In genomic region chr9:35666045-35666444, GRCh38 we compare ENCODE assay signal across 11 cellular contexts. TPM values are rescaled to one million over a fixed set of nuclear protein-coding genes. Genes with fewer than 3 reads are reported as not detected.
DNase-seq lines count a peak whose midpoint lies in the region; ATAC-seq, FAIRE-seq and TF ChIP-seq lines count a peak whose summit lies in the region.
"Had no signal": no experiment of that assay in that cellular context is flagged by ENCODE, and none has a peak within 500 bp of the region (broad histone marks: within the 10 kb centered on the region; RNA-seq: fewer than 3 reads in every experiment).

No MANE protein-coding gene starts in this region.

- no peak overlapping the region for H3K4me3 ChIP-seq in CD8-positive, alpha-beta T cell (ENCODE audit: low read depth, low read length)
- H3K4me3 ChIP-seq in KMS-11 (IDR thresholded peaks at IDR 0.05; ENCODE audit: insufficient read depth, low read depth, low read length) (no peak overlapping the region), astrocyte (ENCODE audit: insufficient read depth, low read depth, low read length) (no peak overlapping the region), suprapubic skin (no peak overlapping the region)

- H3K4me2 ChIP-seq in KMS-11 (0 out of 2 replicates have a peak overlapping the region, but pooled peaks have one; percentile 25), astrocyte (ENCODE audit: low read length) (no peak overlapping the region)

- H3K36me3 Mint-ChIP-seq in CD8-positive, alpha-beta T cell = peaks cover 6% of the 10 kb centered on the region
- peaks cover 1% of the 10 kb centered on the region for H3K36me3 Mint-ChIP-seq in astrocyte (ENCODE audit: low read depth, unreplicated experiment)
- no peaks in the 10 kb centered on the region for H3K36me3 Mint-ChIP-seq in natural killer cell treated with Interleukin-12 subunit alpha and Interleukin-12 subunit beta and Interleukin-15 and Interleukin-18, amount 100 ng/mL, for 72 hours

- WGBS in suprapubic skin = 76% methylated on average over 1 of the region's 1 CpG

- no peak overlapping the region for H2AFZ ChIP-seq in KMS-11 (ENCODE audit: low read depth)
- H2AFZ ChIP-seq in astrocyte (ENCODE audit: low read depth, low read length) = no peak overlapping the region

- no peak for FAIRE-seq in astrocyte (lab: Jason Lieb, UNC)
- no peak for FAIRE-seq in GM19239 (lab: Jason Lieb, UNC)

- POLR2A ChIA-PET in CD8-positive, alpha-beta T cell (lab: Charles Lee) = interaction anchor here (1.0 to 3.0 kb wide), 3 partner anchors 8 to 18 kb away, joined by 3 to 34 read pairs (median 6); partner anchors contain the start of genes CCDC107 and RMRP

- H3K27me3 Mint-ChIP-seq in CD8-positive, alpha-beta T cell (ENCODE audit: low read depth) = no peaks in the 10 kb centered on the region
- peaks cover 2% of the 10 kb centered on the region for H3K27me3 Mint-ChIP-seq in astrocyte (ENCODE audit: low read depth, unreplicated experiment)
- no peaks in the 10 kb centered on the region for H3K27me3 Mint-ChIP-seq in natural killer cell treated with Interleukin-12 subunit alpha and Interleukin-12 subunit beta and Interleukin-15 and Interleukin-18, amount 100 ng/mL, for 72 hours

- intact Hi-C loops in CD8-positive, alpha-beta T cell (cut with DNase I, micrococcal nuclease) = no loop called here

- H3K9me3 ChIP-seq in CD8-positive, alpha-beta T cell (ENCODE audit: low read length) = no peaks in the 10 kb centered on the region
- H3K9me3 ChIP-seq in astrocyte (ENCODE audit: insufficient read depth, low read depth, low read length) = no peaks in the 10 kb centered on the region
- no peaks in the 10 kb centered on the region for H3K9me3 ChIP-seq in suprapubic skin
- H3K9me3 ChIP-seq: SJSA1 had no signal

- no peak for TF ChIP-seq POLR2A in suprapubic skin (IDR thresholded peaks at IDR 0.05)

- H3K27ac Mint-ChIP-seq in CD8-positive, alpha-beta T cell = no peak overlapping the region
- no peak overlapping the region for H3K27ac Mint-ChIP-seq in astrocyte (ENCODE audit: unreplicated experiment)
- H3K27ac Mint-ChIP-seq in natural killer cell treated with Interleukin-12 subunit alpha and Interleukin-12 subunit beta and Interleukin-15 and Interleukin-18, amount 100 ng/mL, for 72 hours = no peak overlapping the region

- TF ChIP-seq EP300 in suprapubic skin (IDR thresholded peaks at IDR 0.05) = no peak

- CTCF ChIA-PET in CD8-positive, alpha-beta T cell (lab: Charles Lee) = interaction anchor here (1.0 to 14.4 kb wide), 6 partner anchors 9 to 159 kb away, joined by 3 to 193 read pairs (median 4); partner anchors contain the start of gene TPM2

- peak overlapping the region; percentile 26 for H3K4me3 Mint-ChIP-seq in CD8-positive, alpha-beta T cell
- peak overlapping the region; percentile 80 for H3K4me3 Mint-ChIP-seq in astrocyte (ENCODE audit: unreplicated experiment)
- H3K4me3 Mint-ChIP-seq in natural killer cell treated with Interleukin-12 subunit alpha and Interleukin-12 subunit beta and Interleukin-15 and Interleukin-18, amount 100 ng/mL, for 72 hours = peak overlapping the region; percentile 88

- H4K20me1 ChIP-seq in KMS-11 (ENCODE audit: insufficient read depth) = no peaks in the 10 kb centered on the region
- H4K20me1 ChIP-seq in astrocyte (ENCODE audit: insufficient read depth, low read length) = no peaks in the 10 kb centered on the region

- no peaks in the 10 kb centered on the region for H3K79me2 ChIP-seq in KMS-11 (ENCODE audit: insufficient read depth, low read depth)
- no peaks in the 10 kb centered on the region for H3K79me2 ChIP-seq in astrocyte (ENCODE audit: insufficient read depth, low read length)

- no peaks in the 10 kb centered on the region for H3K27me3 ChIP-seq in CD8-positive, alpha-beta T cell (ENCODE audit: insufficient read depth, low read length)
- no peaks in the 10 kb centered on the region for H3K27me3 ChIP-seq in KMS-11 (ENCODE audit: insufficient read depth, low read depth)
- H3K27me3 ChIP-seq in astrocyte (ENCODE audit: insufficient read depth, low read length) = no peaks in the 10 kb centered on the region
- no peaks in the 10 kb centered on the region for H3K27me3 ChIP-seq in suprapubic skin
- H3K27me3 ChIP-seq: SJSA1 had no signal

- H3K36me3 ChIP-seq in CD8-positive, alpha-beta T cell (ENCODE audit: insufficient read depth, low read length) = no peaks in the 10 kb centered on the region
- no peaks in the 10 kb centered on the region for H3K36me3 ChIP-seq in KMS-11 (ENCODE audit: insufficient read depth)
- H3K36me3 ChIP-seq in astrocyte (ENCODE audit: insufficient read depth, low read length) = peaks cover 4% of the 10 kb centered on the region
- no peaks in the 10 kb centered on the region for H3K36me3 ChIP-seq in suprapubic skin

- H3K4me1 ChIP-seq in CD8-positive, alpha-beta T cell (ENCODE audit: insufficient read depth, low read length) = peaks cover 32% of the 10 kb centered on the region
- peaks cover 14% of the 10 kb centered on the region for H3K4me1 ChIP-seq in KMS-11 (ENCODE audit: low read depth, poor library complexity, severe bottlenecking)
- H3K4me1 ChIP-seq in astrocyte (ENCODE audit: insufficient read depth, low read length) = peaks cover 21% of the 10 kb centered on the region
- H3K4me1 ChIP-seq in suprapubic skin = peaks cover 22% of the 10 kb centered on the region

- H3K27ac ChIP-seq in CD8-positive, alpha-beta T cell (ENCODE audit: low read depth, low read length) = no peak overlapping the region
- H3K27ac ChIP-seq in KMS-11 (no peak overlapping the region), astrocyte (ENCODE audit: low read depth, low read length) (no peak overlapping the region), suprapubic skin (no peak overlapping the region)

- no peak overlapping the region for H3K9ac ChIP-seq in KMS-11
- H3K9ac ChIP-seq in astrocyte (ENCODE audit: low read length) = no peak overlapping the region

- peaks cover 40% of the 10 kb centered on the region for H3K4me1 Mint-ChIP-seq in CD8-positive, alpha-beta T cell (ENCODE audit: low read depth)
- H3K4me1 Mint-ChIP-seq in astrocyte (ENCODE audit: low read depth, unreplicated experiment) = peaks cover 10% of the 10 kb centered on the region
- peaks cover 33 to 37% of the 10 kb centered on the region in 2 donors for H3K4me1 Mint-ChIP-seq in natural killer cell treated with Interleukin-12 subunit alpha and Interleukin-12 subunit beta and Interleukin-15 and Interleukin-18, amount 100 ng/mL, for 72 hours (ENCODE audit: low read depth in 2 of 2)

- no peak for DNase-seq in CD8-positive, alpha-beta T cell
- DNase-seq in astrocyte (ENCODE audit: low read depth) (peak; percentile 16), GM19239 (ENCODE audit: insufficient read length, low spot score) (no peak), suprapubic skin (ENCODE audit: low spot score in 2 of 2) (no peak), dermis blood vessel endothelial cell (no peak)
- DNase-seq in natural killer cell treated with Interleukin-12 subunit alpha and Interleukin-12 subunit beta and Interleukin-15 and Interleukin-18, amount 100 ng/mL, for 72 hours (ENCODE audit: low spot score) = no peak
- DNase-seq: erythroblast, MV-4-11, NCI-H526 had no signal

- no peaks in the 10 kb centered on the region for H3K9me3 Mint-ChIP-seq in CD8-positive, alpha-beta T cell
- no peaks in the 10 kb centered on the region for H3K9me3 Mint-ChIP-seq in astrocyte (ENCODE audit: unreplicated experiment)
- H3K9me3 Mint-ChIP-seq in natural killer cell treated with Interleukin-12 subunit alpha and Interleukin-12 subunit beta and Interleukin-15 and Interleukin-18, amount 100 ng/mL, for 72 hours = no peaks in the 10 kb centered on the region

- TF ChIP-seq CTCF in CD8-positive, alpha-beta T cell (IDR thresholded peaks at IDR 0.05) = no peak
- TF ChIP-seq CTCF in KMS-11 (conservative IDR thresholded peaks at IDR 0.05; ENCODE audit: low read depth, low read length) = no peak
- no peak for TF ChIP-seq CTCF in astrocyte (IDR thresholded peaks at IDR 0.05; ENCODE audit: insufficient read depth, low read depth, low read length)
- no peak for TF ChIP-seq CTCF in suprapubic skin (IDR thresholded peaks at IDR 0.05)

- ATAC-seq in CD8-positive, alpha-beta T cell = no peak
- ATAC-seq in natural killer cell treated with Interleukin-12 subunit alpha and Interleukin-12 subunit beta and Interleukin-15 and Interleukin-18, amount 100 ng/mL, for 72 hours = no peak

RNA-seq across cellular contexts. Expression of gene ARHGEF39, which starts 1.1 kb away (rescaled TPM):
- total RNA-seq in CD8-positive, alpha-beta T cell = under 1 TPM; 0.25 to 0.35 TPM
- total RNA-seq in astrocyte = 0.53 and 1.0 TPM in 2 replicates
- total RNA-seq in natural killer cell treated with Interleukin-12 subunit alpha and Interleukin-12 subunit beta and Interleukin-15 and Interleukin-18, amount 100 ng/mL, for 72 hours = 10 to 100 TPM in 1 of 2 donors, 1 to 10 TPM in 1; 4.6 to 14.2 TPM
- total RNA-seq in suprapubic skin = 10 to 100 TPM in 1 of 4 donors, 1 to 10 TPM in 1, under 1 TPM in 2; 0.34 to 11.3 (median 1.9) TPM
- total RNA-seq in dermis blood vessel endothelial cell = 0.34 and 3.1 TPM in 2 replicates

RNA-seq across cellular contexts. Expression of gene CA9, which starts 7.7 kb away (rescaled TPM):
- not detected for total RNA-seq in CD8-positive, alpha-beta T cell
- total RNA-seq in astrocyte (not detected in 2 replicates), suprapubic skin (1 to 10 TPM in 3 of 4 donors, not detected in 1; 2.1 to 5.7 (median 2.8) TPM), dermis blood vessel endothelial cell (not detected in 2 replicates)
- not detected for total RNA-seq in natural killer cell treated with Interleukin-12 subunit alpha and Interleukin-12 subunit beta and Interleukin-15 and Interleukin-18, amount 100 ng/mL, for 72 hours
- total RNA-seq: SJSA1 had no signal

RNA-seq across cellular contexts. Expression of gene CCDC107, which starts 8.0 kb away (rescaled TPM):
- total RNA-seq in CD8-positive, alpha-beta T cell = 1 to 10 TPM; 7.4 to 9.1 TPM
- total RNA-seq in astrocyte = 15.5 and 18.8 TPM in 2 replicates
- 10 to 100 TPM; 12.0 to 21.5 TPM for total RNA-seq in natural killer cell treated with Interleukin-12 subunit alpha and Interleukin-12 subunit beta and Interleukin-15 and Interleukin-18, amount 100 ng/mL, for 72 hours
- 10 to 100 TPM in 1 of 4 donors, 1 to 10 TPM in 3; 5.0 to 13.2 (median 9.6) TPM for total RNA-seq in suprapubic skin
- 8.5 and 12.4 TPM in 2 replicates for total RNA-seq in dermis blood vessel endothelial cell

RNA-seq across cellular contexts. Expression of gene RMRP, which starts 8.2 kb away (rescaled TPM):
- total RNA-seq in CD8-positive, alpha-beta T cell = over 10,000 TPM; 22,073 to 26,359 TPM
- total RNA-seq in astrocyte (13,402 and 14,410 TPM in 2 replicates), suprapubic skin (over 10,000 TPM in 2 of 4 donors, 1,000 to 10,000 TPM in 2; 1,246 to 15,173 (median 11,383) TPM), dermis blood vessel endothelial cell (9,128 and 10,291 TPM in 2 replicates)
- 1,000 to 10,000 TPM; 3,856 to 4,437 TPM for total RNA-seq in natural killer cell treated with Interleukin-12 subunit alpha and Interleukin-12 subunit beta and Interleukin-15 and Interleukin-18, amount 100 ng/mL, for 72 hours

RNA-seq across cellular contexts. Expression of gene SIT1, which starts 15.3 kb away (rescaled TPM):
- total RNA-seq in CD8-positive, alpha-beta T cell = 10 to 100 TPM; 11.0 to 11.6 TPM
- total RNA-seq in astrocyte = not detected in 2 replicates
- 1 to 10 TPM; 3.5 to 7.1 TPM for total RNA-seq in natural killer cell treated with Interleukin-12 subunit alpha and Interleukin-12 subunit beta and Interleukin-15 and Interleukin-18, amount 100 ng/mL, for 72 hours
- 1 to 10 TPM in 1 of 4 donors, not detected in 3; 2.9 TPM for total RNA-seq in suprapubic skin
- total RNA-seq in dermis blood vessel endothelial cell = not detected in 2 replicates
- total RNA-seq: SJSA1 had no signal

Comparison
In these comparisons a context has a peak if more than half of its experiments do, and no peak if none do; other contexts are left out.
1. H3K4me3 Mint-ChIP-seq: peak in every context shown above with its lines; median percentile 88 in natural killer cell treated with Interleukin-12 subunit alpha and Interleukin-12 subunit beta and Interleukin-15 and Interleukin-18, amount 100 ng/mL, for 72 hours; 80 in astrocyte; 26 in CD8-positive, alpha-beta T cell.